9 cellular contexts compared by ENCODE assay signal in the genomic region with DNA sequence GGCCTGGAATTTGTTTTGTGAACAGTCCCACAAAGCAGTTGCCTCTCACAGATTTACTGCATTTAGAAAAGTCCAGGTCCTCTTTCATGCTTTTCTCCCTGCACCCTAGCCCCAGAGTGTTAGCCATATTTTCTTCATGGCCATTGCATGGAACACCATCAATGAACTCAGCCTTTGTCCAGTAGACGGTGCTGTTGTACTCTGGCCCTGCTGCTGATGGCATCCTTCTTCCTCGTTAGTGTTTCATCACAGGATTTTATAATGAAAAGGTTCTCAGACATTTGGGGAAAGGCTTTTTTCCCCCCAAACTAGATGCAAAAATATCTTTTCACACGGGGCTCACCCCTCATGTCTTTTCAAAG.
DNase-seq lines count a peak whose midpoint lies in the region; ATAC-seq and TF ChIP-seq lines count a peak whose summit lies in the region.
"Had no signal": no experiment of that assay in that cellular context is flagged by ENCODE, and none has a peak within 500 bp of the region (broad histone marks: within the 10 kb centered on the region; RNA-seq: fewer than 3 reads in every experiment).

No MANE protein-coding gene starts in this region.

- no peaks in the 10 kb centered on the region for H3K9me2 ChIP-seq in MM.1S (replicated peaks; ENCODE audit: insufficient read depth, low read length)

- H3K4me1 ChIP-seq in MM.1S (ENCODE audit: low read length): peaks cover 8% of the 10 kb centered on the region

- H3K9me3 ChIP-seq in MM.1S (replicated peaks; ENCODE audit: insufficient read depth, low read length): no peaks in the 10 kb centered on the region
- H3K9me3 ChIP-seq: SJSA1 had no signal

- H3K4me2 ChIP-seq in MM.1S (ENCODE audit: low read depth, low read length): no peak overlapping the region

- no peaks in the 10 kb centered on the region for H3K27me3 ChIP-seq in MM.1S (replicated peaks; ENCODE audit: insufficient read depth, low read length)
- H3K27me3 ChIP-seq: SJSA1 had no signal

- peak; percentile 92 for ATAC-seq in GM21367 (IDR thresholded peaks at IDR 0.05; ENCODE audit: unreplicated experiment)

- no peaks in the 10 kb centered on the region for H3K79me2 ChIP-seq in MM.1S (ENCODE audit: low read length)

- H4K20me1 ChIP-seq in MM.1S (ENCODE audit: insufficient read depth, low read length): no peaks in the 10 kb centered on the region

- peaks cover 3% of the 10 kb centered on the region for H3K27me3 Mint-ChIP-seq in brain

- H3K4me3 Mint-ChIP-seq in brain: no peak overlapping the region

- no peak overlapping the region for H3K4me3 ChIP-seq in MM.1S (ENCODE audit: low read length)
- H3K4me3 ChIP-seq: SJSA1 had no signal

- DNase-seq in DMS 273 treated with DMSO at 0.1 percent for 48 hours (lab: John Stamatoyannopoulos, UW) (peak; percentile 63), MM.1S (peak; percentile 63), RKO (ENCODE audit: low spot score) (peak; percentile 53), left kidney (ENCODE audit: low read depth, low spot score) (peak; percentile 77), stromal cell of bone marrow (ENCODE audit: low read depth) (peak; percentile 44), glomerular visceral epithelial cell (ENCODE audit: extremely low spot score) (no peak)

- H3K27ac Mint-ChIP-seq in brain: peak overlapping the region in 3 of 5 experiments; percentile 54 to 81 (median 79)

- H3F3A ChIP-seq in MM.1S (ENCODE audit: insufficient read depth, low read length): no peaks in the 10 kb centered on the region

- peaks cover 0 to 4% (median 3%) of the 10 kb centered on the region in 5 experiments for H3K9me3 Mint-ChIP-seq in brain

- H3K4me1 Mint-ChIP-seq in brain: peaks cover 30% of the 10 kb centered on the region

- no peak overlapping the region for H3K27ac ChIP-seq in MM.1S (ENCODE audit: low read length)
- H3K27ac ChIP-seq: SJSA1 had no signal

- H3K36me3 Mint-ChIP-seq in brain: no peaks in the 10 kb centered on the region

- TF ChIP-seq CTCF in MM.1S (IDR thresholded peaks at IDR 0.05; ENCODE audit: low read length): peak; percentile 85
- TF ChIP-seq CTCF in brain (conservative IDR thresholded peaks at IDR 0.05): peak; percentile 54 to 75

- H3K36me3 ChIP-seq in MM.1S (replicated peaks; ENCODE audit: insufficient read depth, low read length): no peaks in the 10 kb centered on the region
- H3K36me3 ChIP-seq: SJSA1 had no signal

- H2AFZ ChIP-seq in MM.1S (ENCODE audit: low read length): no peak overlapping the region

- no peak overlapping the region for H3K9ac ChIP-seq in MM.1S (ENCODE audit: low read length)
